In the genomic region with DNA sequence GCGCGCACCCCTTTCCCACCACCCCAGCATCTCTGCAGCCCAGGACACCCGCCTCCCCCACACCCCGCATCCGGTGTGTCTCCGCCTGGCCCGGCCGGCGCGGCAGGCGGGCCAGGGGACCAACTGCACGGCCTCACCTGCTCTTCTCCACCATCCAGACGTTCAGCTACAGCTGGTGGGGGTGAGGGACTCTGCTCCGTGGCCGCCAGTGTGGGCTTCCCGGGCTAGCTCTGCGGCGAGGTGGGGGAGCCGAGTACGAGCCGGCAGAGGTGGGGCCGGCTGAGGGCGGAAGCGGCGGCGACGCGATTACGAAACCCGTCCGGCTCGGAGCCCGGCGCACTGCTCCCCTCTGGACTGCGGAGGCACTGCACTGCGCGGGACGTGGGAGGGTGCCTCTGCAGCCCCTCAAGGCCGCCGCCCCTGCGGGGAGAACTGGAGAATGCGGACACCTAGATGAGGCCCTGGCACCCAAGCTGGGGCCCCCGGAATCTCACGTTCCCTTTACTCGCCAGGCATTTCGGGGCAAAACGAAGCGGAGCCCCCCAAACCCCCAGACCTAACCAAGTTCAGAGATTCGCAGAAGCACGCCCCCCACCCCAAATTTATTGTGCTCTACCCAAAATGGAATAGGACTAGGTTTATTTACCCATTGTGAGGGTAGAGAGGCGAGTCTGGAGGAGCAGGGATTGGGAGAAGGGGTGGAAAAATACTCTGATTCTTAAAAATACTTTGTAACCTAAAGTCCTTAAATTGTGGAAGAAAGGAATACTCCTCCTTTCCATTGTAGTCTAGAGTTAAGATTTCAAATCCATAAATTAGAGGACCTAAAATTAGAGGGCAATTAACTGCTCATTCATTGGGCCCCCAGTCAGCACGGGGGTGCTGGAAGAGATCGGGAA, we compare ENCODE assay signal across 8 cellular contexts. TPM values are rescaled to one million over a fixed set of nuclear protein-coding genes. Genes with fewer than 3 reads are reported as not detected.
DNase-seq lines count a peak whose midpoint lies in the region; ATAC-seq, FAIRE-seq and TF ChIP-seq lines count a peak whose summit lies in the region.

A gene with protein sequence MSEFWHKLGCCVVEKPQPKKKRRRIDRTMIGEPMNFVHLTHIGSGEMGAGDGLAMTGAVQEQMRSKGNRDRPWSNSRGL (minus strand): TSS at position 281 of the 899 bp plus-strand sequence. CDS start 3,892 bp downstream, outside the sequence.

- CTCF ChIA-PET in T-cell (lab: Charles Lee), result interaction anchor here (0.6 to 3.1 kb wide), 11 partner anchors 8 to 873 kb away, joined by 3 to 22 read pairs (median 4); a partner anchor contains a TSS

- H3K27me3 ChIP-seq in adrenal gland (no peaks in the 10 kb centered on the region), left ventricle myocardium inferior (ENCODE audit: low read depth) (no peaks in the 10 kb centered on the region), psoas muscle (ENCODE audit: insufficient read depth in 3 of 3, low read length in 2 of 3) (no peaks in the 10 kb centered on the region)

- FAIRE-seq in urothelium cell line (lab: Jason Lieb, UNC), result no peak

- peak within 1 kb of the TSS; percentile 96 to 99 for H3K27ac Mint-ChIP-seq in T-cell

- H3K4me1 Mint-ChIP-seq in T-cell, result peaks cover 43 to 56% (median 44%) of the 10 kb centered on the region in 3 donors

- no peaks in the 10 kb centered on the region for H3K27me3 Mint-ChIP-seq in T-cell

- peak; percentile 82 for DNase-seq in NCI-H1105 treated with DMSO at 0.1 percent for 48 hours (lab: John Stamatoyannopoulos, UW)
- peak; percentile 68 to 88 (median 80) for DNase-seq in T-cell
- peak; percentile 79 to 87 (median 84) for DNase-seq in adrenal gland
- peak; percentile 86 for DNase-seq in left ventricle myocardium inferior
- peak; percentile 85 to 92 for DNase-seq in psoas muscle
- DNase-seq in urothelium cell line (ENCODE audit: low spot score), result peak; percentile 94

- H3K27ac ChIP-seq in adrenal gland (peak within 1 kb of the TSS; percentile 86 to 98 (median 94)), left ventricle myocardium inferior (replicated peaks) (peak within 1 kb of the TSS; percentile 96), psoas muscle (peak within 1 kb of the TSS; percentile 90)

- no peaks in the 10 kb centered on the region for H3K9me3 Mint-ChIP-seq in T-cell

- TF ChIP-seq CTCF in GM12872 (IDR thresholded peaks at IDR 0.05; ENCODE audit: insufficient read depth, low read depth, low read length) (peak; percentile 82), adrenal gland (IDR thresholded peaks at IDR 0.05) (peak; percentile 40 to 95 (median 84)), left ventricle myocardium inferior (IDR thresholded peaks at IDR 0.05; ENCODE audit: borderline replicate concordance) (peak; percentile 96), psoas muscle (IDR thresholded peaks at IDR 0.05) (peak; percentile 81)

- POLR2A ChIA-PET in T-cell (lab: Charles Lee), result interaction anchor here (0.6 to 0.7 kb wide), 3 partner anchors 12 to 496 kb away, joined by 3 to 12 read pairs (median 4); a partner anchor contains a TSS

- WGBS in adrenal gland, 4 donors, result 0 to 1% (median 0%) methylated on average over 27 to 53 of the region's 53 CpGs
- WGBS in psoas muscle, 3 donors, result 0 to 1% (median 1%) methylated on average over 38 to 53 of the region's 53 CpGs

- H3K9me3 ChIP-seq in adrenal gland (replicated peaks in 1 of 3) (no peaks in the 10 kb centered on the region), left ventricle myocardium inferior (replicated peaks) (no peaks in the 10 kb centered on the region), psoas muscle (no peaks in the 10 kb centered on the region)

- peak; percentile 80 to 88 for TF ChIP-seq POLR2A in adrenal gland (IDR thresholded peaks at IDR 0.05)

- H3K4me1 ChIP-seq in adrenal gland (replicated peaks in 1 of 2) (peaks cover 30% of the 10 kb centered on the region in 2 donors), left ventricle myocardium inferior (peaks cover 59% of the 10 kb centered on the region), psoas muscle (peaks cover 31% of the 10 kb centered on the region)

- intact Hi-C loops in adrenal gland (cut with DNase I) (no loop called here), left ventricle myocardium inferior (cut with micrococcal nuclease) (loop anchor here (10.0 kb wide), 1 partner anchor 55 kb away; a partner anchor contains a TSS), psoas muscle (cut with DNase I) (loop anchor here (5.0 kb wide), 2 partner anchors 32 to 37 kb away; no protein-coding TSS in a partner anchor)

- ATAC-seq in HG02610 (IDR thresholded peaks at IDR 0.05; ENCODE audit: unreplicated experiment) (peak; percentile 73), T-cell (replicated peaks in 1 of 4) (peak; percentile 77 to 83 (median 80)), psoas muscle (peak; percentile 94 to 97 (median 95))

- peaks cover 36% of the 10 kb centered on the region for H3K36me3 Mint-ChIP-seq in T-cell

- H3K4me3 ChIP-seq in adrenal gland (peak within 1 kb of the TSS; percentile 92 to 99 (median 96)), left ventricle myocardium inferior (peak within 1 kb of the TSS; percentile 92), psoas muscle (peak within 1 kb of the TSS; percentile 83)

- H3K36me3 ChIP-seq in adrenal gland (replicated peaks in 1 of 2) (peaks cover 0 to 18% of the 10 kb centered on the region in 2 donors), left ventricle myocardium inferior (peaks cover 17% of the 10 kb centered on the region), psoas muscle (ENCODE audit: insufficient read depth in 1 of 2, low read depth in 1 of 2) (peaks cover 4 to 29% of the 10 kb centered on the region in 2 donors)

- H3K4me3 Mint-ChIP-seq in T-cell, result peak within 1 kb of the TSS; percentile 93 to 99 (median 95)

RNA-seq across cellular contexts. Expression of the gene that starts here (rescaled TPM):
- total RNA-seq in T-cell (100 to 1,000 TPM; 419 to 475 (median 450) TPM), adrenal gland (100 to 1,000 TPM in 2 of 8 donors, 10 to 100 TPM in 6; 53.6 to 109 (median 87.1) TPM), left ventricle myocardium inferior (24.8 TPM), psoas muscle (10 to 100 TPM; 26.1 to 49.8 (median 33.2) TPM)
- polyA plus RNA-seq in adrenal gland (10 to 100 TPM; 45.5 to 85.8 (median 55.8) TPM), psoas muscle (10 to 100 TPM; 20.1 to 46.4 (median 24.7) TPM)

Comparison
In these comparisons a context has a peak if more than half of its experiments do, and no peak if none do; other contexts are left out.
1. Peak in every context shown above with its lines: DNase-seq, ATAC-seq, H3K4me3 ChIP-seq and H3K27ac ChIP-seq.
2. intact Hi-C loops: an anchor here in left ventricle myocardium inferior (10.0 kb wide) and psoas muscle (5.0 kb wide); none called in adrenal gland.